In the genomic region with DNA sequence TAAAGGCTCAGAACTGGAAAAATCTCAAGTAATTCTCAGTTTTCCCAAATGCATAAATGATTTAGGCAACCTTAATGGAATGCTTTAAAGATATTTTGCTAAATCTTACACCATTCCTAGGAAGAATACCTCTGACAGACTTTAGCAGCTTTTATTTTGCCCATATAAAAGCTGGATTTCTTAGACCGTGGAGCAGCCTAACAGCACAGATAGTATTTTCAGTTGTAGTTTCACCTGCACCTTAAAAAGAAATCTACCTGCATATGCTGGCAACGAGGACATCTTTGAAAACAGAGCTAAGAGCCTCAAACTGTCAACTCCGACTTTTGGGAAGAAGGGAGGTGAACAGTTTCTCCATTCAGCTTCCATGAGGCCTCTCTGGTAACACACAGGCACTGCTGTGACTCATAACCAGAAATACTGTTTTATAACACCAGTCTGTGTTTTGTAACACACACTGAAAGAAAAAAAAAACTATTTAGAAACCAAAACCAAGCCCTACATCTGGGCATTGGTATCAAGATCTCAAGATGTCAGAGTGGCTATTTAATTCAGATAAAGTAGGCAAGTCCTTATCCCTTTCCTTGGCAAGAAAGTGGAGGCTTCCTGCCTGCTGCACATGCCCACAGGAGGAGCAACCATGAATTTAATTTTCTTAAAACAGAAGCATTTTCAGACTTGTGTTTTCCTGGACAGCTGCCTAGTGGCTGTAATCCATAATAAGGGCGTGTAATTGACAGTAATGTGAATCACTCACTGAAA, we compare ENCODE assay signal across 8 cellular contexts.
A peak's percentile ranks its signal among the peaks of the same experiment; 100 is the strongest.
DNase-seq lines count a peak whose midpoint lies in the region; ATAC-seq, FAIRE-seq and TF ChIP-seq lines count a peak whose summit lies in the region.

No MANE protein-coding gene starts in this region.

- H3K4me2 ChIP-seq in osteoblast (ENCODE audit: insufficient read depth, low read length): peak overlapping the region; percentile 76

- no peaks in the 10 kb centered on the region for H3K9me3 ChIP-seq in osteoblast (ENCODE audit: low read depth, low read length)

- H3K27me3 ChIP-seq in bronchial epithelial cell (ENCODE audit: control insufficient read depth, insufficient read depth, low read length) (peaks cover 2% of the 10 kb centered on the region), osteoblast (ENCODE audit: insufficient read depth, low read length) (no peaks in the 10 kb centered on the region)

- H3K36me3 ChIP-seq in bronchial epithelial cell (ENCODE audit: control insufficient read depth, insufficient read depth, low read length) (no peaks in the 10 kb centered on the region), osteoblast (ENCODE audit: insufficient read depth, low read length) (no peaks in the 10 kb centered on the region)

- no peaks in the 10 kb centered on the region for H4K20me1 ChIP-seq in osteoblast (ENCODE audit: insufficient read depth, low read length)

- DNase-seq in AG04449 (ENCODE audit: low read depth, low spot score): peak; percentile 37
- DNase-seq in bronchial epithelial cell (ENCODE audit: low read depth): peak; percentile 67
- DNase-seq in osteoblast (ENCODE audit: insufficient read length, low spot score, missing footprints): peak; percentile 80
- no peak for DNase-seq in NOMO-1 (lab: John Stamatoyannopoulos, UW; ENCODE audit: unreplicated experiment in 2 of 2)
- DNase-seq in NCI-H69 (lab: John Stamatoyannopoulos, UW): no peak

- no peak overlapping the region for H3K4me3 ChIP-seq in AG04449 (ENCODE audit: low read depth, low read length)
- H3K4me3 ChIP-seq in bronchial epithelial cell (ENCODE audit: low read depth, low read length): no peak overlapping the region
- peak overlapping the region; percentile 40 for H3K4me3 ChIP-seq in osteoblast (ENCODE audit: insufficient read depth, low read length)

- TF ChIP-seq CTCF in AG04449 (IDR thresholded peaks at IDR 0.05; ENCODE audit: insufficient read depth, low read length, missing control alignments): no peak
- no peak for TF ChIP-seq CTCF in bronchial epithelial cell (IDR thresholded peaks at IDR 0.05; ENCODE audit: insufficient read depth, low read length, severe bottlenecking)
- TF ChIP-seq CTCF in osteoblast (IDR thresholded peaks at IDR 0.05; ENCODE audit: extremely low read depth, low read depth, low read length): no peak

- peaks cover 16% of the 10 kb centered on the region for H3K4me1 ChIP-seq in osteoblast (ENCODE audit: insufficient read depth, low read length)

- POLR2A ChIA-PET in AG04449 (lab: Yijun Ruan, JAX): no interaction called here

- H3K27ac ChIP-seq in osteoblast (ENCODE audit: low read depth, low read length): peak overlapping the region; percentile 52

- no peaks in the 10 kb centered on the region for H3K79me2 ChIP-seq in osteoblast (ENCODE audit: insufficient read depth, low read length)

- peak overlapping the region; percentile 50 for H2AFZ ChIP-seq in osteoblast (ENCODE audit: low read length)

- ATAC-seq in GM18909 (IDR thresholded peaks at IDR 0.05; ENCODE audit: poor library complexity, unreplicated experiment) (peak; percentile 84), HG03139 (IDR thresholded peaks at IDR 0.05; ENCODE audit: unreplicated experiment) (peak; percentile 65), GM18520 (IDR thresholded peaks at IDR 0.05; ENCODE audit: unreplicated experiment) (no peak)

- FAIRE-seq in bronchial epithelial cell (lab: Jason Lieb, UNC): no peak

- CTCF ChIA-PET in AG04449 (lab: Yijun Ruan, JAX): no interaction called here

Comparison
In these comparisons a context has a peak if more than half of its experiments do, and no peak if none do; other contexts are left out.
1. DNase-seq: peak in AG04449 (single experiment), bronchial epithelial cell (single experiment) and osteoblast (single experiment); none in NOMO-1 (0 of 2) and NCI-H69 (single experiment).